ENCODE assay signal across 1 cellular context in genomic region chr19:51607920-51608562, GRCh38.
TF ChIP-seq lines count a peak whose summit lies in the region.

No MANE protein-coding gene starts in this region.

TF ChIP-seq in HepG2, 621 proteins besides CTCF, POLR2A, EP300 and RAD21 (continued from another document and continues in another):
- TF ChIP-seq, protein P1, sequence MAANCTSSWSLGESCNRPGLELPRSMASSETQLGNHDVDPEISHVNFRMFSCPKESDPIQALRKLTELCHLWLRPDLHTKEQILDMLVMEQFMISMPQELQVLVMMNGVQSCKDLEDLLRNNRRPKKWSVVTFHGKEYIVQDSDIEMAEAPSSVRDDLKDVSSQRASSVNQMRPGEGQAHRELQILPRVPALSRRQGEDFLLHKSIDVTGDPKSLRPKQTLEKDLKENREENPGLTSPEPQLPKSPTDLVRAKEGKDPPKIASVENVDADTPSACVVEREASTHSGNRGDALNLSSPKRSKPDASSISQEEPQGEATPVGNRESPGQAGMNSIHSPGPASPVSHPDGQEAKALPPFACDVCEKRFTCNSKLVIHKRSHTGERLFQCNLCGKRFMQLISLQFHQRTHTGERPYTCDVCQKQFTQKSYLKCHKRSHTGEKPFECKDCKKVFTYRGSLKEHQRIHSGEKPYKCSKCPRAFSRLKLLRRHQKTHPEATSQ (CRISPR knock-in tag; IDR thresholded peaks at IDR 0.05; ENCODE audit: borderline replicate concordance), result 0 out of 2 replicates have a peak, but pooled peaks have one; percentile 63
- TF ChIP-seq ZNF558 (CRISPR knock-in tag; IDR thresholded peaks at IDR 0.05; ENCODE audit: borderline replicate concordance) (peak; percentile 86; the same call in 1 of the 2 replicates), ARID5B (CRISPR knock-in tag; IDR thresholded peaks at IDR 0.05) (peak; percentile 79), HNRNPL (IDR thresholded peaks at IDR 0.05; ENCODE audit: low read depth, low read length) (no peak), HDAC1 (CRISPR knock-in tag; IDR thresholded peaks at IDR 0.05) (no peak; the same call in 1 of the 2 replicates), MYC (CRISPR knock-in tag; IDR thresholded peaks at IDR 0.05; ENCODE audit: borderline replicate concordance) (peak; percentile 53; the same call in 1 of the 2 replicates), ZNF562 (CRISPR knock-in tag; IDR thresholded peaks at IDR 0.05; ENCODE audit: borderline replicate concordance) (no peak), MAFK (conservative IDR thresholded peaks at IDR 0.05 in 1 of 2, IDR thresholded peaks at IDR 0.05 in 1 of 2; ENCODE audit: low read length in 2 of 2) (no peak), TFAP4 (IDR thresholded peaks at IDR 0.05; ENCODE audit: borderline replicate concordance, low read depth) (no peak), CCDC6 (CRISPR knock-in tag; IDR thresholded peaks at IDR 0.05) (peak; percentile 84), YY1 (IDR thresholded peaks at IDR 0.05; ENCODE audit: insufficient read depth, insufficient replicate concordance, low read depth, low read length) (peak; percentile 40), ZSCAN22 (CRISPR knock-in tag; IDR thresholded peaks at IDR 0.05) (no peak), ARNTL (CRISPR knock-in tag; IDR thresholded peaks at IDR 0.05) (peak; percentile 65; the same call in 1 of the 2 replicates), MTA3 (CRISPR knock-in tag; IDR thresholded peaks at IDR 0.05) (0 out of 2 replicates have a peak, but pooled peaks have one; percentile 73), ZNF550 (CRISPR knock-in tag; IDR thresholded peaks at IDR 0.05; ENCODE audit: borderline replicate concordance) (no peak), ZNF770 (CRISPR knock-in tag; IDR thresholded peaks at IDR 0.05) (no peak), ZNF670 (CRISPR knock-in tag; IDR thresholded peaks at IDR 0.05; ENCODE audit: borderline replicate concordance) (no peak), ESRRA (CRISPR knock-in tag; IDR thresholded peaks at IDR 0.05; ENCODE audit: low read depth) (0 out of 2 replicates have a peak, but pooled peaks have one; percentile 36), ZFYVE20 (CRISPR knock-in tag; IDR thresholded peaks at IDR 0.05; ENCODE audit: borderline replicate concordance, low read depth) (no peak), HDAC2 (CRISPR knock-in tag; IDR thresholded peaks at IDR 0.05) (peak; percentile 95), SUZ12 (IDR thresholded peaks at IDR 0.05; ENCODE audit: low read depth, low read length) (no peak), ZBTB20 (CRISPR knock-in tag; IDR thresholded peaks at IDR 0.05; ENCODE audit: borderline replicate concordance, low read depth) (peak; percentile 63; the same call in 1 of the 2 replicates), PCBP1 (IDR thresholded peaks at IDR 0.05; ENCODE audit: borderline replicate concordance, low read depth, low read length) (no peak), ZNF546 (CRISPR knock-in tag; conservative IDR thresholded peaks at IDR 0.05) (peak; percentile 89), ZNF564 (CRISPR knock-in tag; IDR thresholded peaks at IDR 0.05) (peak; percentile 81), KLF15 (CRISPR knock-in tag; IDR thresholded peaks at IDR 0.05; ENCODE audit: borderline replicate concordance) (peak; percentile 91), ZZZ3 (CRISPR knock-in tag; IDR thresholded peaks at IDR 0.05; ENCODE audit: borderline replicate concordance) (no peak), NCOA1 (CRISPR knock-in tag; IDR thresholded peaks at IDR 0.05) (no peak), GABPA (IDR thresholded peaks at IDR 0.05; ENCODE audit: low read depth, low read length) (no peak), GABPA (CRISPR knock-in tag; IDR thresholded peaks at IDR 0.05; ENCODE audit: low read depth) (peak; percentile 10; the same call in 1 of the 2 replicates), FOXA1 (IDR thresholded peaks at IDR 0.05) (no peak), FOXA1 (CRISPR knock-in tag; IDR thresholded peaks at IDR 0.05) (no peak), KDM1A (CRISPR knock-in tag; IDR thresholded peaks at IDR 0.05) (no peak), NFYB (CRISPR knock-in tag; IDR thresholded peaks at IDR 0.05) (peak; percentile 39), MAFF (IDR thresholded peaks at IDR 0.05; ENCODE audit: low read depth, low read length) (no peak), HOXA3 (CRISPR knock-in tag; IDR thresholded peaks at IDR 0.05) (peak; percentile 71), IKZF1 (IDR thresholded peaks at IDR 0.05) (no peak), JUND (CRISPR knock-in tag; IDR thresholded peaks at IDR 0.05) (0 out of 2 replicates have a peak, but pooled peaks have one; percentile 42)
- TF ChIP-seq, protein P2, sequence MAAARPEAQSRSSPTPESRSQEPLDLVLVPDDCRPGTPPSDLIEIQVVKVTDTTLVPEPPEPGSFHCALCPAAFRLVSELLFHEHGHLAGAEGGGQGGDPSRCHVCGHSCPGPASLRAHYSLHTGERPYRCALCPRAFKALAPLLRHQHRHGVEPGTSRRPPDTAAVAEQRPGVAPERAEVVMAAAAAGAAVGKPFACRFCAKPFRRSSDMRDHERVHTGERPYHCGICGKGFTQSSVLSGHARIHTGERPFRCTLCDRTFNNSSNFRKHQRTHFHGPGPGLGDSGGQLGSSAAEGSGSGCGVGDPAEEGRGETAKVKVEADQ (CRISPR knock-in tag; IDR thresholded peaks at IDR 0.05; ENCODE audit: borderline replicate concordance), result 0 out of 2 replicates have a peak, but pooled peaks have one; percentile 27
- TF ChIP-seq, protein P3, sequence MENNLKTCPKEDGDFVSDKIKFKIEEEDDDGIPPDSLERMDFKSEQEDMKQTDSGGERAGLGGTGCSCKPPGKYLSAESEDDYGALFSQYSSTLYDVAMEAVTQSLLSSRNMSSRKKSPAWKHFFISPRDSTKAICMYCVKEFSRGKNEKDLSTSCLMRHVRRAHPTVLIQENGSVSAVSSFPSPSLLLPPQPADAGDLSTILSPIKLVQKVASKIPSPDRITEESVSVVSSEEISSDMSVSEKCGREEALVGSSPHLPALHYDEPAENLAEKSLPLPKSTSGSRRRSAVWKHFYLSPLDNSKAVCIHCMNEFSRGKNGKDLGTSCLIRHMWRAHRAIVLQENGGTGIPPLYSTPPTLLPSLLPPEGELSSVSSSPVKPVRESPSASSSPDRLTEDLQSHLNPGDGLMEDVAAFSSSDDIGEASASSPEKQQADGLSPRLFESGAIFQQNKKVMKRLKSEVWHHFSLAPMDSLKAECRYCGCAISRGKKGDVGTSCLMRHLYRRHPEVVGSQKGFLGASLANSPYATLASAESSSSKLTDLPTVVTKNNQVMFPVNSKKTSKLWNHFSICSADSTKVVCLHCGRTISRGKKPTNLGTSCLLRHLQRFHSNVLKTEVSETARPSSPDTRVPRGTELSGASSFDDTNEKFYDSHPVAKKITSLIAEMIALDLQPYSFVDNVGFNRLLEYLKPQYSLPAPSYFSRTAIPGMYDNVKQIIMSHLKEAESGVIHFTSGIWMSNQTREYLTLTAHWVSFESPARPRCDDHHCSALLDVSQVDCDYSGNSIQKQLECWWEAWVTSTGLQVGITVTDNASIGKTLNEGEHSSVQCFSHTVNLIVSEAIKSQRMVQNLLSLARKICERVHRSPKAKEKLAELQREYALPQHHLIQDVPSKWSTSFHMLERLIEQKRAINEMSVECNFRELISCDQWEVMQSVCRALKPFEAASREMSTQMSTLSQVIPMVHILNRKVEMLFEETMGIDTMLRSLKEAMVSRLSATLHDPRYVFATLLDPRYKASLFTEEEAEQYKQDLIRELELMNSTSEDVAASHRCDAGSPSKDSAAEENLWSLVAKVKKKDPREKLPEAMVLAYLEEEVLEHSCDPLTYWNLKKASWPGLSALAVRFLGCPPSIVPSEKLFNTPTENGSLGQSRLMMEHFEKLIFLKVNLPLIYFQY (CRISPR knock-in tag; IDR thresholded peaks at IDR 0.05; ENCODE audit: borderline replicate concordance), result peak; percentile 87
- TF ChIP-seq, protein P4, sequence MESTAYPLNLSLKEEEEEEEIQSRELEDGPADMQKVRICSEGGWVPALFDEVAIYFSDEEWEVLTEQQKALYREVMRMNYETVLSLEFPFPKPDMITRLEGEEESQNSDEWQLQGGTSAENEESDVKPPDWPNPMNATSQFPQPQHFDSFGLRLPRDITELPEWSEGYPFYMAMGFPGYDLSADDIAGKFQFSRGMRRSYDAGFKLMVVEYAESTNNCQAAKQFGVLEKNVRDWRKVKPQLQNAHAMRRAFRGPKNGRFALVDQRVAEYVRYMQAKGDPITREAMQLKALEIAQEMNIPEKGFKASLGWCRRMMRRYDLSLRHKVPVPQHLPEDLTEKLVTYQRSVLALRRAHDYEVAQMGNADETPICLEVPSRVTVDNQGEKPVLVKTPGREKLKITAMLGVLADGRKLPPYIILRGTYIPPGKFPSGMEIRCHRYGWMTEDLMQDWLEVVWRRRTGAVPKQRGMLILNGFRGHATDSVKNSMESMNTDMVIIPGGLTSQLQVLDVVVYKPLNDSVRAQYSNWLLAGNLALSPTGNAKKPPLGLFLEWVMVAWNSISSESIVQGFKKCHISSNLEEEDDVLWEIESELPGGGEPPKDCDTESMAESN (CRISPR knock-in tag; conservative IDR thresholded peaks at IDR 0.05), result peak; percentile 91; the same call in 1 of the 2 replicates
- TF ChIP-seq, protein P5, sequence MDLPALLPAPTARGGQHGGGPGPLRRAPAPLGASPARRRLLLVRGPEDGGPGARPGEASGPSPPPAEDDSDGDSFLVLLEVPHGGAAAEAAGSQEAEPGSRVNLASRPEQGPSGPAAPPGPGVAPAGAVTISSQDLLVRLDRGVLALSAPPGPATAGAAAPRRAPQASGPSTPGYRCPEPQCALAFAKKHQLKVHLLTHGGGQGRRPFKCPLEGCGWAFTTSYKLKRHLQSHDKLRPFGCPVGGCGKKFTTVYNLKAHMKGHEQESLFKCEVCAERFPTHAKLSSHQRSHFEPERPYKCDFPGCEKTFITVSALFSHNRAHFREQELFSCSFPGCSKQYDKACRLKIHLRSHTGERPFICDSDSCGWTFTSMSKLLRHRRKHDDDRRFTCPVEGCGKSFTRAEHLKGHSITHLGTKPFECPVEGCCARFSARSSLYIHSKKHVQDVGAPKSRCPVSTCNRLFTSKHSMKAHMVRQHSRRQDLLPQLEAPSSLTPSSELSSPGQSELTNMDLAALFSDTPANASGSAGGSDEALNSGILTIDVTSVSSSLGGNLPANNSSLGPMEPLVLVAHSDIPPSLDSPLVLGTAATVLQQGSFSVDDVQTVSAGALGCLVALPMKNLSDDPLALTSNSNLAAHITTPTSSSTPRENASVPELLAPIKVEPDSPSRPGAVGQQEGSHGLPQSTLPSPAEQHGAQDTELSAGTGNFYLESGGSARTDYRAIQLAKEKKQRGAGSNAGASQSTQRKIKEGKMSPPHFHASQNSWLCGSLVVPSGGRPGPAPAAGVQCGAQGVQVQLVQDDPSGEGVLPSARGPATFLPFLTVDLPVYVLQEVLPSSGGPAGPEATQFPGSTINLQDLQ (CRISPR knock-in tag; IDR thresholded peaks at IDR 0.05), result no peak
- TF ChIP-seq, protein P6, sequence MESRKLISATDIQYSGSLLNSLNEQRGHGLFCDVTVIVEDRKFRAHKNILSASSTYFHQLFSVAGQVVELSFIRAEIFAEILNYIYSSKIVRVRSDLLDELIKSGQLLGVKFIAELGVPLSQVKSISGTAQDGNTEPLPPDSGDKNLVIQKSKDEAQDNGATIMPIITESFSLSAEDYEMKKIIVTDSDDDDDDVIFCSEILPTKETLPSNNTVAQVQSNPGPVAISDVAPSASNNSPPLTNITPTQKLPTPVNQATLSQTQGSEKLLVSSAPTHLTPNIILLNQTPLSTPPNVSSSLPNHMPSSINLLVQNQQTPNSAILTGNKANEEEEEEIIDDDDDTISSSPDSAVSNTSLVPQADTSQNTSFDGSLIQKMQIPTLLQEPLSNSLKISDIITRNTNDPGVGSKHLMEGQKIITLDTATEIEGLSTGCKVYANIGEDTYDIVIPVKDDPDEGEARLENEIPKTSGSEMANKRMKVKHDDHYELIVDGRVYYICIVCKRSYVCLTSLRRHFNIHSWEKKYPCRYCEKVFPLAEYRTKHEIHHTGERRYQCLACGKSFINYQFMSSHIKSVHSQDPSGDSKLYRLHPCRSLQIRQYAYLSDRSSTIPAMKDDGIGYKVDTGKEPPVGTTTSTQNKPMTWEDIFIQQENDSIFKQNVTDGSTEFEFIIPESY (CRISPR knock-in tag; IDR thresholded peaks at IDR 0.05), result no peak
